Comparison of ENCODE assay signal across 8 cellular contexts in genomic region chr2:84927275-84927627, GRCh38. TPM values are rescaled to one million over a fixed set of nuclear protein-coding genes. Genes with fewer than 3 reads are reported as not detected.
A peak's percentile ranks its signal among the peaks of the same experiment; 100 is the strongest.
DNase-seq lines count a peak whose midpoint lies in the region; ATAC-seq and TF ChIP-seq lines count a peak whose summit lies in the region.
"Had no signal": no experiment of that assay in that cellular context is flagged by ENCODE, and none has a peak within 500 bp of the region (broad histone marks: within the 10 kb centered on the region; RNA-seq: fewer than 3 reads in every experiment).

No MANE protein-coding gene starts in this region.

- ATAC-seq in CD8-positive, alpha-beta T cell = no peak
- ATAC-seq in HCT116 (no peak), gastroesophageal sphincter (no peak), mucosa of descending colon (no peak), GM21528 (IDR thresholded peaks at IDR 0.05; ENCODE audit: low FRiP score, unreplicated experiment) (no peak)
- ATAC-seq in activated naive CD8-positive, alpha-beta T cell treated with anti-CD3 and anti-CD28 coated beads, Interleukin-2, amount 10 ng/mL, durations not matched to agents 7 days and 5 days (ENCODE audit: low read depth) = no peak

- TF ChIP-seq CTCF in CD8-positive, alpha-beta T cell (IDR thresholded peaks at IDR 0.05) = peak; percentile 24
- TF ChIP-seq CTCF in HCT116 (IDR thresholded peaks at IDR 0.05 in 2 of 3, conservative IDR thresholded peaks at IDR 0.05 in 1 of 3; ENCODE audit: borderline replicate concordance in 1 of 3, insufficient read depth in 1 of 3, low read depth in 2 of 3, low read length in 2 of 3) = no peak
- TF ChIP-seq CTCF in nephron (IDR thresholded peaks at IDR 0.05; ENCODE audit: unreplicated experiment in 3 of 3) = no peak
- no peak for TF ChIP-seq CTCF in gastroesophageal sphincter (IDR thresholded peaks at IDR 0.05)
- no peak for TF ChIP-seq CTCF in mucosa of descending colon (IDR thresholded peaks at IDR 0.05)

- no peak overlapping the region for H3K27ac ChIP-seq in CD8-positive, alpha-beta T cell (ENCODE audit: low read depth, low read length)
- H3K27ac ChIP-seq in HCT116 (ENCODE audit: low read depth, low read length) = peak overlapping the region; percentile 73; the same call in 1 of the 2 replicates
- no peak overlapping the region for H3K27ac ChIP-seq in gastroesophageal sphincter
- H3K27ac ChIP-seq: heart right ventricle had no signal

- peak overlapping the region; percentile 92 for H3K27ac Mint-ChIP-seq in CD8-positive, alpha-beta T cell
- H3K27ac Mint-ChIP-seq in activated naive CD8-positive, alpha-beta T cell treated with anti-CD3 and anti-CD28 coated beads, Interleukin-2, amount 10 ng/mL, durations not matched to agents 7 days and 5 days = peak overlapping the region; percentile 85
- H3K27ac Mint-ChIP-seq in nephron = no peak overlapping the region

- WGBS in gastroesophageal sphincter (ENCODE audit: low coverage in 1 of 2), 2 donors = 38 to 43% methylated on average over 3 of the region's 3 CpGs

- CTCF ChIA-PET in CD8-positive, alpha-beta T cell (lab: Charles Lee) = interaction anchor here (1.0 to 10.5 kb wide), 15 partner anchors 10 to 466 kb away, joined by 3 to 278 read pairs (median 10); partner anchors contain the start of genes TMSB10 and TRABD2A
- CTCF ChIA-PET in HCT116 (lab: Charles Lee) = interaction anchor here (2.2 kb wide), 1 partner anchor 45 kb away, joined by 18 read pairs; no protein-coding TSS in a partner anchor

- no peaks in the 10 kb centered on the region for H3K9me3 ChIP-seq in CD8-positive, alpha-beta T cell (ENCODE audit: low read length)
- H3K9me3 ChIP-seq in HCT116 (ENCODE audit: control insufficient read depth in 1 of 2, insufficient read depth in 1 of 2, low read depth in 1 of 2, low read length in 2 of 2) (no peaks in the 10 kb centered on the region), gastroesophageal sphincter (no peaks in the 10 kb centered on the region), mucosa of descending colon (no peaks in the 10 kb centered on the region)
- H3K9me3 ChIP-seq: heart right ventricle had no signal

- no peaks in the 10 kb centered on the region for H3K79me2 ChIP-seq in HCT116 (ENCODE audit: insufficient read depth, low read length)

- intact Hi-C loops in CD8-positive, alpha-beta T cell (cut with DNase I, micrococcal nuclease) = loop anchor here (1.0 to 10.0 kb wide), 12 partner anchors 20 to 432 kb away; partner anchors contain the start of genes KCMF1 (in 1 of the 2) and TRABD2A (in 1 of the 2)
- intact Hi-C loops in HCT116 (cut with micrococcal nuclease) = loop anchor here (1.0 to 5.0 kb wide), 2 partner anchors 295 to 371 kb away; no protein-coding TSS in a partner anchor
- intact Hi-C loops in mucosa of descending colon (cut with DNase I, micrococcal nuclease) = loop anchor here in 1 of 2 donors (5.0 kb wide), 1 partner anchor 430 kb away; no protein-coding TSS in a partner anchor

- peak overlapping the region; percentile 80 for H3K4me3 ChIP-seq in CD8-positive, alpha-beta T cell (ENCODE audit: low read depth, low read length)
- H3K4me3 ChIP-seq in HCT116 (replicated peaks in 1 of 2; ENCODE audit: low read depth in 1 of 2, low read length in 2 of 2) = peak overlapping the region; percentile 54 to 74; a peak in 3 of 4 replicates
- no peak overlapping the region for H3K4me3 ChIP-seq in gastroesophageal sphincter
- no peak overlapping the region for H3K4me3 ChIP-seq in mucosa of descending colon

- H3K9me2 ChIP-seq in HCT116 (ENCODE audit: insufficient read depth) = no peaks in the 10 kb centered on the region

- peaks cover 50% of the 10 kb centered on the region for H3K4me1 Mint-ChIP-seq in CD8-positive, alpha-beta T cell (ENCODE audit: low read depth)
- peaks cover 34% of the 10 kb centered on the region for H3K4me1 Mint-ChIP-seq in activated naive CD8-positive, alpha-beta T cell treated with anti-CD3 and anti-CD28 coated beads, Interleukin-2, amount 10 ng/mL, durations not matched to agents 7 days and 5 days
- H3K4me1 Mint-ChIP-seq in nephron = peaks cover 18% of the 10 kb centered on the region

- TF ChIP-seq POLR2A in HCT116 (IDR thresholded peaks at IDR 0.05; ENCODE audit: borderline replicate concordance, extremely low read depth, insufficient read depth, insufficient read length) (no peak), gastroesophageal sphincter (IDR thresholded peaks at IDR 0.05) (no peak)

- peaks cover 30% of the 10 kb centered on the region for H3K4me1 ChIP-seq in CD8-positive, alpha-beta T cell (ENCODE audit: insufficient read depth, low read length)
- H3K4me1 ChIP-seq in HCT116 (ENCODE audit: control insufficient read depth in 1 of 2, insufficient read depth in 2 of 2, low read length in 2 of 2) (peaks cover 6 to 43% of the 10 kb centered on the region in 2 experiments; a peak in 3 of 4 replicates), gastroesophageal sphincter (peaks cover 0 to 23% (median 12%) of the 10 kb centered on the region in 3 donors), mucosa of descending colon (ENCODE audit: low read depth) (peaks cover 30% of the 10 kb centered on the region)

- no peak for DNase-seq in CD8-positive, alpha-beta T cell
- DNase-seq in HCT116 (ENCODE audit: low read depth, low spot score) (no peak), mucosa of descending colon (no peak)
- DNase-seq in activated naive CD8-positive, alpha-beta T cell treated with anti-CD3 and anti-CD28 coated beads, Interleukin-2, amount 10 ng/mL, durations not matched to agents 7 days and 5 days = no peak

- BruUV-seq in HCT116 (replicated peaks; lab: Mats Ljungman, UMichigan) = no TSS peak

- no peak overlapping the region for H2AFZ ChIP-seq in HCT116 (ENCODE audit: low read depth, low read length, poor library complexity, severe bottlenecking)

- TF ChIP-seq RAD21 in HCT116 (IDR thresholded peaks at IDR 0.05; ENCODE audit: low read depth) = no peak

- H4K20me1 ChIP-seq in HCT116 (ENCODE audit: insufficient read depth) = no peaks in the 10 kb centered on the region

- no peaks in the 10 kb centered on the region for H3K27me3 Mint-ChIP-seq in CD8-positive, alpha-beta T cell (ENCODE audit: low read depth)
- H3K27me3 Mint-ChIP-seq in activated naive CD8-positive, alpha-beta T cell treated with anti-CD3 and anti-CD28 coated beads, Interleukin-2, amount 10 ng/mL, durations not matched to agents 7 days and 5 days = no peaks in the 10 kb centered on the region
- peaks cover 16% of the 10 kb centered on the region for H3K27me3 Mint-ChIP-seq in nephron (ENCODE audit: low read depth)

- peak overlapping the region; percentile 88 for H3K9ac ChIP-seq in HCT116 (ENCODE audit: low read length)

- H3K9me3 Mint-ChIP-seq in CD8-positive, alpha-beta T cell = no peaks in the 10 kb centered on the region
- H3K9me3 Mint-ChIP-seq in activated naive CD8-positive, alpha-beta T cell treated with anti-CD3 and anti-CD28 coated beads, Interleukin-2, amount 10 ng/mL, durations not matched to agents 7 days and 5 days = no peaks in the 10 kb centered on the region
- no peaks in the 10 kb centered on the region for H3K9me3 Mint-ChIP-seq in nephron

- peaks cover 4% of the 10 kb centered on the region for H3K36me3 Mint-ChIP-seq in CD8-positive, alpha-beta T cell
- peaks cover 18% of the 10 kb centered on the region for H3K36me3 Mint-ChIP-seq in activated naive CD8-positive, alpha-beta T cell treated with anti-CD3 and anti-CD28 coated beads, Interleukin-2, amount 10 ng/mL, durations not matched to agents 7 days and 5 days
- no peaks in the 10 kb centered on the region for H3K36me3 Mint-ChIP-seq in nephron (ENCODE audit: low read depth)

- no peaks in the 10 kb centered on the region for H3K27me3 ChIP-seq in CD8-positive, alpha-beta T cell (ENCODE audit: insufficient read depth, low read length)
- H3K27me3 ChIP-seq in HCT116 (ENCODE audit: insufficient read depth, low read length) (no peaks in the 10 kb centered on the region), gastroesophageal sphincter (no peaks in the 10 kb centered on the region)
- H3K27me3 ChIP-seq: heart right ventricle had no signal

- RAD21 ChIA-PET in HCT116 (lab: Charles Lee; ENCODE audit: low non-redundant PET in 1 of 2, low total read pairs in 2 of 2, uncharacterized antibody in 2 of 2, unreplicated experiment in 2 of 2) = no interaction called here

- peak overlapping the region; percentile 94 for H3K4me3 Mint-ChIP-seq in CD8-positive, alpha-beta T cell
- peak overlapping the region; percentile 96 for H3K4me3 Mint-ChIP-seq in activated naive CD8-positive, alpha-beta T cell treated with anti-CD3 and anti-CD28 coated beads, Interleukin-2, amount 10 ng/mL, durations not matched to agents 7 days and 5 days
- peak overlapping the region in 2 of 3 experiments; percentile 73 to 81 for H3K4me3 Mint-ChIP-seq in nephron

- POLR2A ChIA-PET in CD8-positive, alpha-beta T cell (lab: Charles Lee) = interaction anchor here (2.2 to 2.4 kb wide), 2 partner anchors 46 to 66 kb away, joined by 11 to 43 read pairs; partner anchors contain the start of gene TRABD2A
- POLR2A ChIA-PET in HCT116 (lab: Charles Lee) = no interaction called here
- POLR2A ChIA-PET in activated naive CD8-positive, alpha-beta T cell treated with anti-CD3 and anti-CD28 coated beads, Interleukin-2, amount 10 ng/mL, durations not matched to agents 7 days and 5 days (lab: Charles Lee) = interaction anchor here (1.9 to 4.5 kb wide), 4 partner anchors 11 to 47 kb away, joined by 19 to 116 read pairs (median 54); partner anchors contain the start of genes TMSB10 and TRABD2A

- H3K36me3 ChIP-seq in CD8-positive, alpha-beta T cell (ENCODE audit: insufficient read depth, low read length) = no peaks in the 10 kb centered on the region
- H3K36me3 ChIP-seq in HCT116 (ENCODE audit: control insufficient read depth in 1 of 2, insufficient read depth in 2 of 2, low read length in 2 of 2) (no peaks in the 10 kb centered on the region), gastroesophageal sphincter (no peaks in the 10 kb centered on the region), mucosa of descending colon (ENCODE audit: low read depth) (no peaks in the 10 kb centered on the region)
- H3K36me3 ChIP-seq: heart right ventricle had no signal

- peak overlapping the region; percentile 100 for H3K4me2 ChIP-seq in HCT116 (ENCODE audit: low read length)

- TF ChIP-seq EP300 in gastroesophageal sphincter (IDR thresholded peaks at IDR 0.05) = no peak

RNA-seq across cellular contexts. Expression of gene TMSB10, which starts 21.8 kb away (rescaled TPM):
- 1,000 to 10,000 TPM; 1,479 to 1,577 TPM for total RNA-seq in CD8-positive, alpha-beta T cell
- total RNA-seq in HCT116 (2021; ENCODE audit: unreplicated experiment) (2,677 TPM), gastroesophageal sphincter (1,000 to 10,000 TPM in 3 of 4 donors, 100 to 1,000 TPM in 1; 797 to 2,612 (median 1,708) TPM), mucosa of descending colon (1,000 to 10,000 TPM in 2 of 3 donors, 100 to 1,000 TPM in 1; 798 to 2,724 (median 1,605) TPM)
- polyA plus RNA-seq in HCT116 (2012) = 4,398 and 5,903 TPM in 2 replicates
- 1,000 to 10,000 TPM; 4,217 to 4,653 TPM for total RNA-seq in activated naive CD8-positive, alpha-beta T cell treated with anti-CD3 and anti-CD28 coated beads, Interleukin-2, amount 10 ng/mL, durations not matched to agents 7 days and 5 days

RNA-seq across cellular contexts. Expression of gene KCMF1, which starts 43.7 kb away (rescaled TPM):
- 10 to 100 TPM; 85.3 to 89.5 TPM for total RNA-seq in CD8-positive, alpha-beta T cell
- total RNA-seq in HCT116 (2021; ENCODE audit: unreplicated experiment) (119 TPM), gastroesophageal sphincter (10 to 100 TPM; 39.4 to 79.1 (median 68.1) TPM), mucosa of descending colon (10 to 100 TPM; 73.0 to 95.2 (median 85.0) TPM)
- 127 and 128 TPM in 2 replicates for polyA plus RNA-seq in HCT116 (2012)
- 10 to 100 TPM; 79.3 to 81.0 TPM for total RNA-seq in activated naive CD8-positive, alpha-beta T cell treated with anti-CD3 and anti-CD28 coated beads, Interleukin-2, amount 10 ng/mL, durations not matched to agents 7 days and 5 days

RNA-seq across cellular contexts. Expression of gene TRABD2A, which starts 46.4 kb away (rescaled TPM):
- total RNA-seq in CD8-positive, alpha-beta T cell = 100 to 1,000 TPM; 138 to 142 TPM
- total RNA-seq in HCT116 (2021; ENCODE audit: unreplicated experiment) = 4.6 TPM
- polyA plus RNA-seq in HCT116 (2012) = 3.1 and 4.9 TPM in 2 replicates
- 10 to 100 TPM; 81.1 to 85.5 TPM for total RNA-seq in activated naive CD8-positive, alpha-beta T cell treated with anti-CD3 and anti-CD28 coated beads, Interleukin-2, amount 10 ng/mL, durations not matched to agents 7 days and 5 days
- total RNA-seq in gastroesophageal sphincter = 1 to 10 TPM in 2 of 4 donors, under 1 TPM in 2; 0.47 to 2.7 (median 1.4) TPM
- 100 to 1,000 TPM in 1 of 3 donors, 10 to 100 TPM in 2; 40.2 to 132 (median 63.2) TPM for total RNA-seq in mucosa of descending colon

Comparison
In these comparisons a context has a peak if more than half of its experiments do, and no peak if none do; other contexts are left out.
1. H3K4me3 ChIP-seq: peak in CD8-positive, alpha-beta T cell (single experiment) and HCT116 (2 of 2); none in gastroesophageal sphincter (0 of 2) and mucosa of descending colon (single experiment).
2. H3K27ac Mint-ChIP-seq: peak in CD8-positive, alpha-beta T cell (single experiment) and activated naive CD8-positive, alpha-beta T cell treated with anti-CD3 and anti-CD28 coated beads, Interleukin-2, amount 10 ng/mL, durations not matched to agents 7 days and 5 days (single experiment); none in nephron (0 of 3).
3. Peak in every context shown above with its lines, with median percentiles within 50 percentile points of each other: H3K4me3 Mint-ChIP-seq.